8 cellular contexts compared by ENCODE assay signal in genomic region chr2:241315879-241316700, GRCh38. TPM values are rescaled to one million over a fixed set of nuclear protein-coding genes. Genes with fewer than 3 reads are reported as not detected.
DNase-seq lines count a peak whose midpoint lies in the region; ATAC-seq lines count a peak whose summit lies in the region.

SEPTIN2 (plus strand) TSS chr2:241315925; CDS start chr2:241324233, 8,308 bp downstream.

- peak within 1 kb of the TSS; percentile 100 for H3K27ac Mint-ChIP-seq in activated CD8-positive, alpha-beta T cell treated with anti-CD3 and anti-CD28 coated beads, Interleukin-2, amount 10 ng/mL, durations not matched to agents 7 days and 5 days

- H3K9me3 Mint-ChIP-seq in activated CD8-positive, alpha-beta T cell treated with anti-CD3 and anti-CD28 coated beads, Interleukin-2, amount 10 ng/mL, durations not matched to agents 7 days and 5 days (ENCODE audit: insufficient read depth) = no peaks in the 10 kb centered on the region

- DNase-seq in NCI-H345 (lab: John Stamatoyannopoulos, UW) (peak; percentile 75), NCI-H345 treated with DMSO at 0.1 percent for 48 hours (lab: John Stamatoyannopoulos, UW; ENCODE audit: unreplicated experiment) (no peak), NCI-H2196 (lab: John Stamatoyannopoulos, UW; ENCODE audit: unreplicated experiment) (peak; percentile 48)
- DNase-seq in activated CD8-positive, alpha-beta T cell treated with anti-CD3 and anti-CD28 coated beads, Interleukin-2, amount 10 ng/mL, durations not matched to agents 7 days and 5 days = peak; percentile 81
- peak; percentile 79 for DNase-seq in stimulated activated naive CD8-positive, alpha-beta T cell treated with anti-CD3 and anti-CD28 coated beads, Interleukin-15, Interleukin-2, amounts not matched to agents 100 U/mL and 50 U/mL, for 24 hours

- H3K4me3 Mint-ChIP-seq in activated CD8-positive, alpha-beta T cell treated with anti-CD3 and anti-CD28 coated beads, Interleukin-2, amount 10 ng/mL, durations not matched to agents 7 days and 5 days = peak within 1 kb of the TSS; percentile 100

- CTCF ChIA-PET in activated CD8-positive, alpha-beta T cell treated with anti-CD3 and anti-CD28 coated beads, Interleukin-2, amount 10 ng/mL, durations not matched to agents 7 days and 5 days (lab: Charles Lee) = interaction anchor here (1.4 to 2.3 kb wide), 3 partner anchors 24 to 322 kb away, joined by 3 to 6 read pairs (median 4); partner anchors contain the start of gene ATG4B

- ATAC-seq in HG02763 (IDR thresholded peaks at IDR 0.05; ENCODE audit: unreplicated experiment) = peak; percentile 34
- ATAC-seq in activated CD8-positive, alpha-beta T cell treated with anti-CD3 and anti-CD28 coated beads, Interleukin-2, amount 10 ng/mL, durations not matched to agents 7 days and 5 days = peak; percentile 55
- peak; percentile 52 for ATAC-seq in stimulated activated naive CD8-positive, alpha-beta T cell treated with anti-CD3 and anti-CD28 coated beads, Interleukin-15, Interleukin-2, amounts not matched to agents 100 U/mL and 50 U/mL, for 24 hours

- H3K4me1 ChIP-seq in muscle layer of colon (ENCODE audit: insufficient read depth, low read length) = peaks cover 41% of the 10 kb centered on the region

- H3K9me3 ChIP-seq in muscle layer of colon (ENCODE audit: low read length) = no peaks in the 10 kb centered on the region

- H3K27ac ChIP-seq in muscle layer of colon (ENCODE audit: low read depth, low read length) = peak within 1 kb of the TSS; percentile 100

- H3K27me3 Mint-ChIP-seq in activated CD8-positive, alpha-beta T cell treated with anti-CD3 and anti-CD28 coated beads, Interleukin-2, amount 10 ng/mL, durations not matched to agents 7 days and 5 days (ENCODE audit: low read depth) = no peaks in the 10 kb centered on the region

- H3K27me3 ChIP-seq in muscle layer of colon (ENCODE audit: control insufficient read depth in 1 of 2, insufficient read depth in 2 of 2, low read length in 2 of 2) = no peaks in the 10 kb centered on the region

- peak within 1 kb of the TSS; percentile 95 for H3K9ac ChIP-seq in muscle layer of colon (ENCODE audit: low read length)

- in situ Hi-C loops in endometrial microvascular endothelial cells (cut with HindIII; ENCODE audit: inconsistent ontology term, low pct_unique_long_range_greater_than_20kb, low sequenced_read_pairs) = no loop called here

- POLR2A ChIA-PET in activated CD8-positive, alpha-beta T cell treated with anti-CD3 and anti-CD28 coated beads, Interleukin-2, amount 10 ng/mL, durations not matched to agents 7 days and 5 days (lab: Charles Lee) = interaction anchor here (0.6 to 3.5 kb wide), 16 partner anchors 9 to 385 kb away, joined by 3 to 24 read pairs (median 4); partner anchors contain the start of gene ING5

- H3K36me3 ChIP-seq in muscle layer of colon (ENCODE audit: insufficient read depth, low read length) = no peaks in the 10 kb centered on the region

- H3K4me1 Mint-ChIP-seq in activated CD8-positive, alpha-beta T cell treated with anti-CD3 and anti-CD28 coated beads, Interleukin-2, amount 10 ng/mL, durations not matched to agents 7 days and 5 days (ENCODE audit: low read depth) = peaks cover 70% of the 10 kb centered on the region

- H3K36me3 Mint-ChIP-seq in activated CD8-positive, alpha-beta T cell treated with anti-CD3 and anti-CD28 coated beads, Interleukin-2, amount 10 ng/mL, durations not matched to agents 7 days and 5 days (ENCODE audit: low read depth) = peaks cover 49% of the 10 kb centered on the region

- peak within 1 kb of the TSS; percentile 94 to 99 for H3K4me3 ChIP-seq in muscle layer of colon (ENCODE audit: low read depth in 1 of 2, low read length in 2 of 2)

RNA-seq across cellular contexts. Expression of gene SEPTIN2, which starts in this region (rescaled TPM):
- 100 to 1,000 TPM; 247 TPM for total RNA-seq in activated CD8-positive, alpha-beta T cell treated with anti-CD3 and anti-CD28 coated beads, Interleukin-2, amount 10 ng/mL, durations not matched to agents 7 days and 5 days
- 384 TPM for total RNA-seq in endometrial microvascular endothelial cells (ENCODE audit: inconsistent ontology term)
